28 cellular contexts compared by ENCODE assay signal in genomic region chr15:101442272-101442671, GRCh38. TPM values are rescaled to one million over a fixed set of nuclear protein-coding genes. Genes with fewer than 3 reads are reported as not detected.
"Had no signal": no experiment of that assay in that cellular context is flagged by ENCODE, and none has a peak within 500 bp of the region (broad histone marks: within the 10 kb centered on the region; RNA-seq: fewer than 3 reads in every experiment).

No MANE protein-coding gene starts in this region.

- H3K4me1 ChIP-seq: Peyer's patch had no signal

- DNase-seq: activated CD4-positive, alpha-beta T cell treated with anti-CD3 and anti-CD28 coated beads, Interleukin-2, amount 50 U/mL, for 48 hours; activated CD8-positive, alpha-beta memory T cell treated with anti-CD3 and anti-CD28 coated beads, Interleukin-2, amount 50 U/mL, for 48 hours; activated CD8-positive, alpha-beta T cell treated with anti-CD3 and anti-CD28 coated beads, Interleukin-2, amount 10 ng/mL, durations not matched to agents 7 days and 5 days; activated effector memory CD4-positive, alpha-beta T cell treated with Interleukin-2 at 50 U/mL for 16 hours; activated naive CD4-positive, alpha-beta T cell treated with anti-CD3 and anti-CD28 coated beads, Interleukin-2, amount 10 ng/mL, durations not matched to agents 7 days and 5 days; activated naive CD8-positive, alpha-beta T cell treated with anti-CD3 and anti-CD28 coated beads, Interleukin-2, amount 50 U/mL, for 24 hours; activated T-cell treated with anti-CD3 and anti-CD28 coated beads, Interleukin-2, amount 50 U/mL, for 48 hours; anterior cingulate cortex; brain microvascular endothelial cell; NCI-H1105; NCI-H1417 treated with DMSO at 0.1 percent for 48 hours; NCI-H1930; NCI-H2081 treated with DMSO at 0.1 percent for 48 hours; NCI-H345; NCI-H510A; NCI-H526; NCI-H748 treated with DMSO at 0.1 percent for 48 hours; NK-92 treated with Interleukin-12 subunit alpha and Interleukin-12 subunit beta, amount 100 ng/mL, for 24 hours; PC-3; Peyer's patch; RPMI8226; SW 1271; T-helper 9 cell had no signal

- H3K27ac ChIP-seq: brain microvascular endothelial cell, Peyer's patch had no signal

- H3K36me3 Mint-ChIP-seq: activated naive CD4-positive, alpha-beta T cell treated with anti-CD3 and anti-CD28 coated beads, Interleukin-2, amount 10 ng/mL, durations not matched to agents 7 days and 5 days; activated naive CD8-positive, alpha-beta T cell had no signal

- H3K27me3 ChIP-seq: brain microvascular endothelial cell, Peyer's patch had no signal

- H3K36me3 ChIP-seq: brain microvascular endothelial cell, Peyer's patch had no signal

- H3K4me3 Mint-ChIP-seq: activated CD8-positive, alpha-beta T cell treated with anti-CD3 and anti-CD28 coated beads, Interleukin-2, amount 10 ng/mL, durations not matched to agents 7 days and 5 days; activated naive CD4-positive, alpha-beta T cell treated with anti-CD3 and anti-CD28 coated beads, Interleukin-2, amount 10 ng/mL, durations not matched to agents 7 days and 5 days; activated naive CD8-positive, alpha-beta T cell; activated naive CD8-positive, alpha-beta T cell treated with anti-CD3 and anti-CD28 coated beads, Interleukin-2, amount 50 U/mL, for 24 hours; central memory CD8-positive, alpha-beta T cell had no signal

- ATAC-seq: activated CD8-positive, alpha-beta T cell treated with anti-CD3 and anti-CD28 coated beads, Interleukin-2, amount 10 ng/mL, durations not matched to agents 7 days and 5 days; activated naive CD8-positive, alpha-beta T cell treated with anti-CD3 and anti-CD28 coated beads, Interleukin-2, amount 50 U/mL, for 24 hours; PC-3; Right ventricle myocardium inferior had no signal

- H3K9me3 Mint-ChIP-seq: activated CD4-positive, alpha-beta T cell treated with anti-CD3 and anti-CD28 coated beads, Interleukin-2, amount 10 ng/mL, durations not matched to agents 24 days and 14 days; activated naive CD4-positive, alpha-beta T cell treated with anti-CD3 and anti-CD28 coated beads, Interleukin-2, amount 10 ng/mL, durations not matched to agents 7 days and 5 days; central memory CD8-positive, alpha-beta T cell had no signal

- H3K4me1 Mint-ChIP-seq: central memory CD8-positive, alpha-beta T cell had no signal

- H3K9me3 ChIP-seq: Peyer's patch had no signal

- H3K27ac Mint-ChIP-seq: activated CD4-positive, alpha-beta T cell treated with anti-CD3 and anti-CD28 coated beads, Interleukin-2, amount 10 ng/mL, durations not matched to agents 24 days and 14 days; activated CD8-positive, alpha-beta T cell treated with anti-CD3 and anti-CD28 coated beads, Interleukin-2, amount 10 ng/mL, durations not matched to agents 7 days and 5 days; activated naive CD4-positive, alpha-beta T cell treated with anti-CD3 and anti-CD28 coated beads, Interleukin-2, amount 10 ng/mL, durations not matched to agents 7 days and 5 days; activated naive CD8-positive, alpha-beta T cell; activated naive CD8-positive, alpha-beta T cell treated with anti-CD3 and anti-CD28 coated beads, Interleukin-2, amount 50 U/mL, for 24 hours had no signal

- H3K4me3 ChIP-seq: Peyer's patch had no signal

RNA-seq across cellular contexts. Expression of gene PCSK6, which starts 47.2 kb away (rescaled TPM):
- total RNA-seq: M059J had no signal
